Comparison of ENCODE assay signal across 8 cellular contexts in genomic region chr5:115262066-115262404, GRCh38. TPM values are rescaled to one million over a fixed set of nuclear protein-coding genes. Genes with fewer than 3 reads are reported as not detected.
DNase-seq lines count a peak whose midpoint lies in the region; ATAC-seq, FAIRE-seq and TF ChIP-seq lines count a peak whose summit lies in the region.

No MANE protein-coding gene starts in this region.

- peak; percentile 43 for ATAC-seq in GM19438 (IDR thresholded peaks at IDR 0.05; ENCODE audit: low read depth, unreplicated experiment)
- peak; percentile 47 for ATAC-seq in HG03432 (IDR thresholded peaks at IDR 0.05; ENCODE audit: unreplicated experiment)
- peak; percentile 30 for ATAC-seq in Right ventricle myocardium superior (ENCODE audit: poor library complexity)

- H3K27me3 ChIP-seq in CD4-positive, alpha-beta memory T cell (ENCODE audit: insufficient read depth, low read length): no peaks in the 10 kb centered on the region

- H3K36me3 ChIP-seq in CD4-positive, alpha-beta memory T cell (ENCODE audit: insufficient read depth, low read length): no peaks in the 10 kb centered on the region

- POLR2A ChIA-PET in CD4-positive, alpha-beta memory T cell (lab: Charles Lee; ENCODE audit: partially characterized antibody): interaction anchor here (0.9 to 3.0 kb wide), 3 partner anchors 11 to 282 kb away, joined by 5 to 23 read pairs (median 19); partner anchors contain the start of genes CCDC112 and FEM1C

- no peak for TF ChIP-seq CTCF in VCaP (conservative IDR thresholded peaks at IDR 0.05)

- no peak for FAIRE-seq in GM12892 (lab: Jason Lieb, UNC)

- intact Hi-C loops in CD4-positive, alpha-beta memory T cell (cut with micrococcal nuclease): loop anchor here (1.0 to 2.0 kb wide), 4 partner anchors 35 to 579 kb away; partner anchors contain the start of genes AP3S1, ATG12, CCDC112 and FEM1C
- intact Hi-C loops in Right ventricle myocardium superior (cut with DNase I): no loop called here

- no peaks in the 10 kb centered on the region for H3K9me3 Mint-ChIP-seq in CD4-positive, alpha-beta memory T cell

- peak overlapping the region; percentile 85 to 98 (median 95) for H3K27ac Mint-ChIP-seq in CD4-positive, alpha-beta memory T cell

- no peak for DNase-seq in CD4-positive, alpha-beta memory T cell
- DNase-seq in Right ventricle myocardium superior (no peak), putamen (ENCODE audit: low spot score) (peak; percentile 45), COR-L47 (lab: John Stamatoyannopoulos, UW) (no peak), GM12892 (ENCODE audit: insufficient read length) (no peak)

- H3K27ac ChIP-seq in CD4-positive, alpha-beta memory T cell (ENCODE audit: low read depth, low read length): peak overlapping the region; percentile 77
- H3K27ac ChIP-seq in VCaP: peak overlapping the region; percentile 89

- peaks cover 0 to 21% of the 10 kb centered on the region in 2 donors for H3K36me3 Mint-ChIP-seq in CD4-positive, alpha-beta memory T cell

- CTCF ChIA-PET in CD4-positive, alpha-beta memory T cell (lab: Charles Lee; ENCODE audit: partially characterized antibody): interaction anchor here (1.7 to 2.7 kb wide), 2 partner anchors 15 to 312 kb away, joined by 5 to 9 read pairs; no protein-coding TSS in a partner anchor

- H3K9me3 ChIP-seq in CD4-positive, alpha-beta memory T cell (ENCODE audit: control insufficient read depth in 1 of 2, low read length in 2 of 2): no peaks in the 10 kb centered on the region

- H3K27me3 Mint-ChIP-seq in CD4-positive, alpha-beta memory T cell: no peaks in the 10 kb centered on the region

- H3K4me1 Mint-ChIP-seq in CD4-positive, alpha-beta memory T cell: peaks cover 38 to 54% (median 46%) of the 10 kb centered on the region in 4 donors

- peak overlapping the region; percentile 87 to 98 (median 98) for H3K4me3 Mint-ChIP-seq in CD4-positive, alpha-beta memory T cell

- H3K4me1 ChIP-seq in CD4-positive, alpha-beta memory T cell (ENCODE audit: insufficient read depth, low read length): peaks cover 45% of the 10 kb centered on the region

- no peak for TF ChIP-seq POLR2A in GM12892 (IDR thresholded peaks at IDR 0.05; ENCODE audit: low read depth, low read length)

- H3K4me3 ChIP-seq in CD4-positive, alpha-beta memory T cell (ENCODE audit: low read length in 2 of 2): peak overlapping the region; percentile 55 to 80

RNA-seq across cellular contexts. Expression of gene PGGT1B, which starts 0.6 kb away (rescaled TPM):
- 10 to 100 TPM; 40.6 to 42.4 TPM for total RNA-seq in CD4-positive, alpha-beta memory T cell
- 10 to 100 TPM; 13.7 to 16.8 TPM for polyA plus RNA-seq in CD4-positive, alpha-beta memory T cell
- 23.6 TPM for total RNA-seq in Right ventricle myocardium superior
- 10.7 TPM for polyA plus RNA-seq in GM12892 (2012; ENCODE audit: missing spikeins)

RNA-seq across cellular contexts. Expression of gene CCDC112, which starts 34.4 kb away (rescaled TPM):
- total RNA-seq in CD4-positive, alpha-beta memory T cell: 1 to 10 TPM; 5.9 to 6.3 TPM
- polyA plus RNA-seq in CD4-positive, alpha-beta memory T cell: 1 to 10 TPM; 2.4 to 4.7 TPM
- 4.4 TPM for total RNA-seq in Right ventricle myocardium superior
- polyA plus RNA-seq in GM12892 (2012; ENCODE audit: missing spikeins): 5.0 TPM
